ENCODE assay signal across 8 cellular contexts in genomic region chr16:66695935-66696668, GRCh38. TPM values are rescaled to one million over a fixed set of nuclear protein-coding genes. Genes with fewer than 3 reads are reported as not detected.
DNase-seq lines count a peak whose midpoint lies in the region; ATAC-seq and TF ChIP-seq lines count a peak whose summit lies in the region.

No MANE protein-coding gene starts in this region.

- H3K36me3 ChIP-seq in RWPE2 (ENCODE audit: low read depth): peaks cover 5% of the 10 kb centered on the region; the same call in 1 of the 2 replicates
- no peaks in the 10 kb centered on the region for H3K36me3 ChIP-seq in colonic mucosa
- no peaks in the 10 kb centered on the region for H3K36me3 ChIP-seq in tibial artery

- H3K4me1 Mint-ChIP-seq in memory B cell: peaks cover 8% of the 10 kb centered on the region

- H3K36me3 Mint-ChIP-seq in memory B cell: no peaks in the 10 kb centered on the region

- H3K4me1 ChIP-seq in RWPE2 (ENCODE audit: insufficient read depth, poor library complexity, severe bottlenecking): peaks cover 22% of the 10 kb centered on the region
- peaks cover 8% of the 10 kb centered on the region for H3K4me1 ChIP-seq in colonic mucosa
- H3K4me1 ChIP-seq in tibial artery: peaks cover 0 to 28% (median 14%) of the 10 kb centered on the region in 4 donors

- H3K27me3 Mint-ChIP-seq in memory B cell: peaks cover 7% of the 10 kb centered on the region

- H3K27me3 ChIP-seq in RWPE2 (ENCODE audit: insufficient read depth, poor library complexity, severe bottlenecking) (no peaks in the 10 kb centered on the region), colonic mucosa (no peaks in the 10 kb centered on the region), tibial artery (no peaks in the 10 kb centered on the region)

- H3K9me3 ChIP-seq in RWPE2 (ENCODE audit: severe bottlenecking): no peaks in the 10 kb centered on the region
- H3K9me3 ChIP-seq in colonic mucosa: no peaks in the 10 kb centered on the region
- H3K9me3 ChIP-seq in tibial artery: no peaks in the 10 kb centered on the region

- peak overlapping the region; percentile 89 to 95 for H3K9ac ChIP-seq in colonic mucosa (ENCODE audit: low read depth in 2 of 2, low read length in 2 of 2)

- no peaks in the 10 kb centered on the region for H3K9me3 Mint-ChIP-seq in memory B cell

- DNase-seq in 8988T (peak; percentile 67), RWPE2 (ENCODE audit: low spot score) (peak; percentile 80), colonic mucosa (peak; percentile 80), memory B cell (ENCODE audit: low spot score in 2 of 2) (peak; percentile 18 to 46), tibial artery (peak in 1 of 2 donors; percentile 69), CD1c-positive myeloid dendritic cell (ENCODE audit: extremely low spot score) (no peak)

- ATAC-seq in GM18867 (IDR thresholded peaks at IDR 0.05; ENCODE audit: unreplicated experiment): peak; percentile 53
- ATAC-seq in HG03103 (IDR thresholded peaks at IDR 0.05; ENCODE audit: low read depth, unreplicated experiment): peak; percentile 39
- ATAC-seq in RWPE2 (ENCODE audit: low read depth): peak; percentile 65
- peak; percentile 44 for ATAC-seq in memory B cell (ENCODE audit: low read depth)

- H3K27ac Mint-ChIP-seq in memory B cell: no peak overlapping the region

- peak overlapping the region; percentile 83 for H3K4me3 ChIP-seq in RWPE2 (ENCODE audit: severe bottlenecking)
- peak overlapping the region; percentile 72 for H3K4me3 ChIP-seq in colonic mucosa
- peak overlapping the region; percentile 82 to 93 for H3K4me3 ChIP-seq in tibial artery

- H3K4me3 Mint-ChIP-seq in memory B cell: peak overlapping the region; percentile 84

- TF ChIP-seq CTCF in RWPE2 (IDR thresholded peaks at IDR 0.05; ENCODE audit: poor library complexity, severe bottlenecking) (no peak), colonic mucosa (IDR thresholded peaks at IDR 0.05) (no peak), tibial artery (IDR thresholded peaks at IDR 0.05) (no peak)

- H3K27ac ChIP-seq in RWPE2 (ENCODE audit: poor library complexity, severe bottlenecking) (peak overlapping the region; percentile 52), colonic mucosa (peak overlapping the region; percentile 82), tibial artery (peak overlapping the region; percentile 59 to 72)

- intact Hi-C loops in colonic mucosa (cut with DNase I): no loop called here
- intact Hi-C loops in tibial artery (cut with DNase I; ENCODE audit: low total_unique reads): no loop called here

RNA-seq across cellular contexts. Expression of gene CMTM4, which starts 0.4 kb away (rescaled TPM):
- total RNA-seq in colonic mucosa: 100 to 1,000 TPM; 150 to 212 TPM

RNA-seq across cellular contexts. Expression of gene DYNC1LI2, which starts 55.3 kb away (rescaled TPM):
- 100 to 1,000 TPM; 138 to 162 TPM for total RNA-seq in colonic mucosa
